19 cellular contexts compared by ENCODE assay signal in the genomic region with DNA sequence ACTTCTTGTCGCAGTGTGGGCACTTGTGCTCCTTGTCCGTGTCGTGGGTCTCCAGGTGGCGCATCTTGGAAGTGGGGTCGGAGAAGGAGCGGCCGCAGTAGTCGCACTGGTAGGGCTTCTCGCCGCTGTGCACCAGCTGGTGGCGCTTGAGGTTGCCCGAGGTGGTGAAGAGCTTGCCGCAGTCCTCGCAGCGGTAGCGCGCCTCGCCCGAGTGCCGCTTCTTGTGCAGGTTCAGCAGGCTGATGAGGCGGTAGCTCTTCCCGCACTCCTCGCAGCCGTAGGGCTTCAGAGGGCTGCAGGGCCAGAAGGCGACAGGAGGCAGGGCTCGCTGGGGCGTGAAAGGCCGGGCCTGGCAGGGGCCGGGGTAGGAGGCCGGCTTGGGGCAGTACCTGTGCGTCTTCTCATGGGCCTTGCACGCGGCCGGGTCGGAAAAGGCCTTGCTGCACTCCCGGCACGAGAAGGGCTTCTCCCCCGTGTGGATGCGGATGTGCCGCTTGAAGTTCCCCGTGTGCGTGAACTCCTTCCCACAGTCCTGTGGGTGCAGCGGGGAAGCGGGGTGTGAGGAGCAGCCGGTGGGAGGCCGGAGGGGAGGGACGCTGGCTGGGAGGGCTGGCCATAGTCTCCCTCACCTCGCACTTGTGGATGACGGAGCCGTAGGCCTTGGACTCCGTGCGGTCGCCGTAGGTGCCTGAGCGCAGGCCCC. TPM values are rescaled to one million over a fixed set of nuclear protein-coding genes. Genes with fewer than 3 reads are reported as not detected.
DNase-seq lines count a peak whose midpoint lies in the region; ATAC-seq, FAIRE-seq and TF ChIP-seq lines count a peak whose summit lies in the region.
"Had no signal": no experiment of that assay in that cellular context is flagged by ENCODE, and none has a peak within 500 bp of the region (broad histone marks: within the 10 kb centered on the region; RNA-seq: fewer than 3 reads in every experiment).

No MANE protein-coding gene starts in this region.

- no TSS peak for BruUV-seq in HepG2 (replicated peaks; lab: Mats Ljungman, UMichigan)

- no peaks in the 10 kb centered on the region for H3K27me3 Mint-ChIP-seq in activated naive CD4-positive, alpha-beta T cell treated with anti-CD3 and anti-CD28 coated beads for 36 hours (ENCODE audit: low read depth)
- no peaks in the 10 kb centered on the region for H3K27me3 Mint-ChIP-seq in astrocyte (ENCODE audit: low read depth, unreplicated experiment)
- H3K27me3 Mint-ChIP-seq in stimulated activated naive B cell treated with anti-CD40 and anti-IgM and Interleukin-4, amounts not matched to agents 10 μg/mL and 1 μg/mL and 100 μg/mL, for 72 hours, result no peaks in the 10 kb centered on the region

- in situ Hi-C loops in HepG2 (cut with HindIII; ENCODE audit: extremely low pct_ligation_motif_present, low pct_unique_long_range_greater_than_20kb) (no loop called here), HAP-1 (cut with MboI; ENCODE audit: low sequenced_read_pairs) (no loop called here)

- H3K9me3 ChIP-seq in astrocyte (ENCODE audit: insufficient read depth, low read depth, low read length), result no peaks in the 10 kb centered on the region
- H3K9me3 ChIP-seq in HepG2 (ENCODE audit: low read length), result no peaks in the 10 kb centered on the region
- no peaks in the 10 kb centered on the region for H3K9me3 ChIP-seq in uterus
- H3K9me3 ChIP-seq in HAP-1, result no peaks in the 10 kb centered on the region
- H3K9me3 ChIP-seq: A549 had no signal

- no peak overlapping the region for H3K4me3 Mint-ChIP-seq in activated naive CD4-positive, alpha-beta T cell treated with anti-CD3 and anti-CD28 coated beads for 36 hours
- H3K4me3 Mint-ChIP-seq in astrocyte (ENCODE audit: unreplicated experiment), result no peak overlapping the region
- no peak overlapping the region for H3K4me3 Mint-ChIP-seq in stimulated activated naive B cell treated with anti-CD40 and anti-IgM and Interleukin-4, amounts not matched to agents 10 μg/mL and 1 μg/mL and 100 μg/mL, for 72 hours

- H3K4me1 Mint-ChIP-seq in activated naive CD4-positive, alpha-beta T cell treated with anti-CD3 and anti-CD28 coated beads for 36 hours (ENCODE audit: low read depth), result peaks cover 21% of the 10 kb centered on the region
- H3K4me1 Mint-ChIP-seq in astrocyte (ENCODE audit: low read depth, unreplicated experiment), result peaks cover 16% of the 10 kb centered on the region
- peaks cover 26 to 36% of the 10 kb centered on the region in 2 donors for H3K4me1 Mint-ChIP-seq in stimulated activated naive B cell treated with anti-CD40 and anti-IgM and Interleukin-4, amounts not matched to agents 10 μg/mL and 1 μg/mL and 100 μg/mL, for 72 hours

- H3K27me3 ChIP-seq in astrocyte (ENCODE audit: insufficient read depth, low read length) (no peaks in the 10 kb centered on the region), HepG2 (ENCODE audit: control insufficient read depth in 1 of 2, insufficient read depth in 2 of 2, low read length in 2 of 2) (no peaks in the 10 kb centered on the region), uterus (no peaks in the 10 kb centered on the region), HAP-1 (ENCODE audit: low read depth) (no peaks in the 10 kb centered on the region)

- H3K9ac ChIP-seq in astrocyte (ENCODE audit: low read length) (no peak overlapping the region), HepG2 (ENCODE audit: insufficient read depth, low read depth, low read length) (no peak overlapping the region)

- DNase-seq in activated naive CD4-positive, alpha-beta T cell treated with anti-CD3 and anti-CD28 coated beads for 36 hours, result peak; percentile 3
- DNase-seq in activated naive CD4-positive, alpha-beta T cell (lab: John Stamatoyannopoulos, UW), result no peak
- DNase-seq in astrocyte (ENCODE audit: low read depth) (no peak), HepG2 (ENCODE audit: low spot score) (no peak), uterus (peak; percentile 16 to 22), HAP-1 (ENCODE audit: low spot score in 2 of 2) (no peak), NCI-H1694 (lab: John Stamatoyannopoulos, UW) (no peak)
- no peak for DNase-seq in stimulated activated naive B cell treated with anti-CD40 and anti-IgM and Interleukin-4, amounts not matched to agents 10 μg/mL and 1 μg/mL and 100 μg/mL, for 72 hours
- DNase-seq: C1 segment of cervical spinal cord, EL, HCEC 1CT, NCI-H1105, NCI-H1694 treated with DMSO at 0.1 percent for 48 hours, NCI-H2107, NCI-H226, NCI-H524 treated with DMSO at 0.1 percent for 48 hours had no signal

- CTCF ChIA-PET in activated naive CD4-positive, alpha-beta T cell treated with anti-CD3 and anti-CD28 coated beads for 36 hours (lab: Charles Lee), result no interaction called here
- CTCF ChIA-PET in HepG2 (lab: Yijun Ruan, JAX; ENCODE audit: low intra/inter-chr PET ratio, low total read pairs), result no interaction called here

- TF ChIP-seq RAD21 in HepG2 (CRISPR knock-in tag; IDR thresholded peaks at IDR 0.05), result no peak

- intact Hi-C loops in activated naive CD4-positive, alpha-beta T cell treated with anti-CD3 and anti-CD28 coated beads for 36 hours (cut with micrococcal nuclease), result no loop called here
- intact Hi-C loops in HepG2 (cut with micrococcal nuclease; ENCODE audit: unreplicated experiment), result no loop called here
- intact Hi-C loops in uterus (cut with DNase I; ENCODE audit: low total_unique reads), result no loop called here

- WGBS in HepG2 (ENCODE audit: low lambda C conversion rate), result 98% methylated on average over 35 of the region's 55 CpGs

- TF ChIP-seq EP300 in HepG2 (IDR thresholded peaks at IDR 0.05; ENCODE audit: low read depth in 2 of 2, low read length in 2 of 2) (no peak), HepG2 (CRISPR knock-in tag; IDR thresholded peaks at IDR 0.05; ENCODE audit: borderline replicate concordance) (no peak)

- no peak overlapping the region for H3K27ac Mint-ChIP-seq in activated naive CD4-positive, alpha-beta T cell treated with anti-CD3 and anti-CD28 coated beads for 36 hours
- peak overlapping the region; percentile 7 for H3K27ac Mint-ChIP-seq in astrocyte (ENCODE audit: unreplicated experiment)
- no peak overlapping the region for H3K27ac Mint-ChIP-seq in stimulated activated naive B cell treated with anti-CD40 and anti-IgM and Interleukin-4, amounts not matched to agents 10 μg/mL and 1 μg/mL and 100 μg/mL, for 72 hours

- peaks cover 9% of the 10 kb centered on the region for H3K36me3 Mint-ChIP-seq in activated naive CD4-positive, alpha-beta T cell treated with anti-CD3 and anti-CD28 coated beads for 36 hours (ENCODE audit: low read depth)
- H3K36me3 Mint-ChIP-seq in astrocyte (ENCODE audit: low read depth, unreplicated experiment), result peaks cover 11% of the 10 kb centered on the region
- peaks cover 42 to 50% of the 10 kb centered on the region in 2 donors for H3K36me3 Mint-ChIP-seq in stimulated activated naive B cell treated with anti-CD40 and anti-IgM and Interleukin-4, amounts not matched to agents 10 μg/mL and 1 μg/mL and 100 μg/mL, for 72 hours

- H3K4me2 ChIP-seq in astrocyte (ENCODE audit: low read length), result no peak overlapping the region
- no peak overlapping the region for H3K4me2 ChIP-seq in HepG2 (ENCODE audit: low read depth, low read length)
- H3K4me2 ChIP-seq: A549 had no signal

- no peak overlapping the region for H3K4me3 ChIP-seq in astrocyte (ENCODE audit: insufficient read depth, low read depth, low read length)
- no peak overlapping the region for H3K4me3 ChIP-seq in HepG2 (replicated peaks in 1 of 3; ENCODE audit: insufficient read depth in 1 of 3, low read depth in 2 of 3, low read length in 3 of 3)
- H3K4me3 ChIP-seq in uterus, result no peak overlapping the region
- no peak overlapping the region for H3K4me3 ChIP-seq in HAP-1
- H3K4me3 ChIP-seq: A549 had no signal

- POLR2A ChIA-PET in HepG2 (lab: Yijun Ruan, JAX), result no interaction called here

- ATAC-seq in HepG2, result no peak
- no peak for ATAC-seq in stimulated activated naive B cell treated with anti-CD40 and anti-IgM and Interleukin-4, amounts not matched to agents 10 μg/mL and 1 μg/mL and 100 μg/mL, for 72 hours (replicated peaks)
- ATAC-seq: A549 had no signal

- H3K9me3 Mint-ChIP-seq in activated naive CD4-positive, alpha-beta T cell treated with anti-CD3 and anti-CD28 coated beads for 36 hours, result no peaks in the 10 kb centered on the region
- no peaks in the 10 kb centered on the region for H3K9me3 Mint-ChIP-seq in astrocyte (ENCODE audit: unreplicated experiment)
- H3K9me3 Mint-ChIP-seq in stimulated activated naive B cell treated with anti-CD40 and anti-IgM and Interleukin-4, amounts not matched to agents 10 μg/mL and 1 μg/mL and 100 μg/mL, for 72 hours, result no peaks in the 10 kb centered on the region

- FAIRE-seq in astrocyte (lab: Jason Lieb, UNC) (no peak), HepG2 (lab: Jason Lieb, UNC) (no peak)
- FAIRE-seq: A549 had no signal

- TF ChIP-seq POLR2A in HepG2 (IDR thresholded peaks at IDR 0.05; ENCODE audit: insufficient read depth in 1 of 2, low read depth in 2 of 2, low read length in 2 of 2) (no peak), uterus (IDR thresholded peaks at IDR 0.05) (no peak)

- H3K79me2 ChIP-seq in astrocyte (ENCODE audit: insufficient read depth, low read length), result peaks cover 48% of the 10 kb centered on the region
- H3K79me2 ChIP-seq in HepG2 (ENCODE audit: insufficient read depth, low read length), result no peaks in the 10 kb centered on the region

- H2AFZ ChIP-seq in astrocyte (ENCODE audit: low read depth, low read length) (no peak overlapping the region), HepG2 (ENCODE audit: low read length) (no peak overlapping the region)

- peaks cover 21% of the 10 kb centered on the region for H3K4me1 ChIP-seq in astrocyte (ENCODE audit: insufficient read depth, low read length)
- H3K4me1 ChIP-seq in HepG2 (ENCODE audit: insufficient read depth, low read length), result peaks cover 8% of the 10 kb centered on the region
- H3K4me1 ChIP-seq in uterus, result no peaks in the 10 kb centered on the region
- no peaks in the 10 kb centered on the region for H3K4me1 ChIP-seq in HAP-1

- TF ChIP-seq CTCF in astrocyte (IDR thresholded peaks at IDR 0.05; ENCODE audit: insufficient read depth, low read depth, low read length) (no peak), HepG2 (CRISPR knock-in tag; IDR thresholded peaks at IDR 0.05) (no peak), uterus (IDR thresholded peaks at IDR 0.05) (no peak)

- no peak overlapping the region for H3K27ac ChIP-seq in astrocyte (ENCODE audit: low read depth, low read length)
- no peak overlapping the region for H3K27ac ChIP-seq in HepG2 (ENCODE audit: extremely low read length, insufficient read depth, low read length)
- no peak overlapping the region for H3K27ac ChIP-seq in uterus
- H3K27ac ChIP-seq: A549 had no signal

- H3K36me3 ChIP-seq in astrocyte (ENCODE audit: insufficient read depth, low read length) (peaks cover 24% of the 10 kb centered on the region), HepG2 (replicated peaks in 1 of 2; ENCODE audit: control insufficient read depth in 1 of 2, insufficient read depth in 2 of 2, low read length in 2 of 2) (peaks cover 31 to 75% of the 10 kb centered on the region in 2 experiments; a peak in 4 of 5 replicates), uterus (no peaks in the 10 kb centered on the region), HAP-1 (replicated peaks) (peaks cover 62% of the 10 kb centered on the region)

- peaks cover 54% of the 10 kb centered on the region for H4K20me1 ChIP-seq in astrocyte (ENCODE audit: insufficient read depth, low read length)
- H4K20me1 ChIP-seq in HepG2 (ENCODE audit: insufficient read depth, low read length), result peaks cover 3% of the 10 kb centered on the region; the same call in 1 of the 2 replicates

RNA-seq across cellular contexts. Expression of a gene that starts 31.4 kb away (rescaled TPM):
- 10 to 100 TPM; 34.8 to 37.5 TPM for total RNA-seq in activated naive CD4-positive, alpha-beta T cell treated with anti-CD3 and anti-CD28 coated beads for 36 hours
- total RNA-seq in astrocyte (28.1 and 28.8 TPM in 2 replicates), HepG2 (2016; rRNA removed; fragmentation: Illumina TruSeq; extraction: Trizol) (10.1 and 16.7 TPM in 2 replicates), uterus (100 to 1,000 TPM in 1 of 4 donors, 10 to 100 TPM in 3; 21.3 to 120 (median 70.0) TPM)
- 7.6 and 9.2 TPM in 2 replicates for total RNA-seq in HepG2 (2016; cell fraction: cytosol; rRNA removed; fragmentation: Illumina TruSeq; extraction: Trizol; ENCODE audit: low read depth)
- 11.2 and 19.1 TPM in 2 replicates for total RNA-seq in HepG2 (2016; cell fraction: insoluble cytoplasmic fraction; rRNA removed; fragmentation: Illumina TruSeq; extraction: Trizol)
- 9.9 and 11.1 TPM in 2 replicates for total RNA-seq in HepG2 (2016; cell fraction: membrane; rRNA removed; fragmentation: Illumina TruSeq; extraction: Trizol)
- total RNA-seq in HepG2 (2016; cell fraction: nucleus; rRNA removed; fragmentation: Illumina TruSeq; extraction: Trizol), result 17.0 and 18.5 TPM in 2 replicates
- 17.0 and 21.0 TPM in 2 replicates for polyA plus RNA-seq in HepG2 (2011; rRNA removed)
- polyA plus RNA-seq in HepG2 (2011; cell fraction: cytosol; rRNA removed), result 10.1 and 18.8 TPM in 2 replicates
- 96.3 and 129 TPM in 2 replicates for polyA plus RNA-seq in HepG2 (2011; cell fraction: nucleus; rRNA removed)
- 7.7 and 12.7 TPM in 2 replicates for polyA plus RNA-seq in HepG2 (2012)
- 3.5 and 3.6 TPM in 2 replicates for polyA plus RNA-seq in HepG2 (2016; cell fraction: cytosol; fragmentation: Illumina TruSeq; extraction: Trizol; ENCODE audit: low read depth)
- polyA plus RNA-seq in HepG2 (2016; cell fraction: insoluble cytoplasmic fraction; fragmentation: Illumina TruSeq; extraction: Trizol; ENCODE audit: low read depth), result 11.1 and 12.0 TPM in 2 replicates
- 6.7 and 7.4 TPM in 2 replicates for polyA plus RNA-seq in HepG2 (2016; cell fraction: membrane; fragmentation: Illumina TruSeq; extraction: Trizol; ENCODE audit: low read depth)
- polyA plus RNA-seq in HepG2 (2016; cell fraction: nucleus; fragmentation: Illumina TruSeq; extraction: Trizol; ENCODE audit: insufficient read depth, low read depth), result 36.9 and 37.2 TPM in 2 replicates
- polyA minus RNA-seq in HepG2 (2011; rRNA and poly(A)+ RNA removed; ENCODE audit: low replicate concordance), result 46.0 and 46.5 TPM in 2 replicates
- 6.1 and 9.8 TPM in 2 replicates for polyA minus RNA-seq in HepG2 (2011; cell fraction: cytosol; rRNA and poly(A)+ RNA removed)
- polyA minus RNA-seq in HepG2 (2011; cell fraction: nucleus; rRNA and poly(A)+ RNA removed), result 14.4 and 22.9 TPM in 2 replicates

RNA-seq across cellular contexts. Expression of a gene that starts 59.6 kb away (rescaled TPM):
- total RNA-seq in activated naive CD4-positive, alpha-beta T cell treated with anti-CD3 and anti-CD28 coated beads for 36 hours, result not detected
- not detected in 2 replicates for total RNA-seq in astrocyte
- total RNA-seq in HepG2 (2016; rRNA removed; fragmentation: Illumina TruSeq; extraction: Trizol), result 3.5 and 4.0 TPM in 2 replicates
- total RNA-seq in HepG2 (2016; cell fraction: cytosol; rRNA removed; fragmentation: Illumina TruSeq; extraction: Trizol; ENCODE audit: low read depth), result 1.8 and 2.0 TPM in 2 replicates
- total RNA-seq in HepG2 (2016; cell fraction: insoluble cytoplasmic fraction; rRNA removed; fragmentation: Illumina TruSeq; extraction: Trizol), result 3.9 and 4.6 TPM in 2 replicates
- total RNA-seq in HepG2 (2016; cell fraction: membrane; rRNA removed; fragmentation: Illumina TruSeq; extraction: Trizol), result 2.3 and 2.5 TPM in 2 replicates
- total RNA-seq in HepG2 (2016; cell fraction: nucleus; rRNA removed; fragmentation: Illumina TruSeq; extraction: Trizol), result 2.1 and 2.3 TPM in 2 replicates
- 10.5 and 12.8 TPM in 2 replicates for polyA plus RNA-seq in HepG2 (2011; rRNA removed)
- 6.1 and 9.4 TPM in 2 replicates for polyA plus RNA-seq in HepG2 (2011; cell fraction: cytosol; rRNA removed)
- 6.1 and 6.7 TPM in 2 replicates for polyA plus RNA-seq in HepG2 (2011; cell fraction: nucleus; rRNA removed)
- 5.5 and 6.6 TPM in 2 replicates for polyA plus RNA-seq in HepG2 (2012)
- 1.3 and 1.6 TPM in 2 replicates for polyA plus RNA-seq in HepG2 (2016; cell fraction: cytosol; fragmentation: Illumina TruSeq; extraction: Trizol; ENCODE audit: low read depth)
- 4.9 and 5.4 TPM in 2 replicates for polyA plus RNA-seq in HepG2 (2016; cell fraction: insoluble cytoplasmic fraction; fragmentation: Illumina TruSeq; extraction: Trizol; ENCODE audit: low read depth)
- 1.8 TPM in 2 replicates for polyA plus RNA-seq in HepG2 (2016; cell fraction: membrane; fragmentation: Illumina TruSeq; extraction: Trizol; ENCODE audit: low read depth)
- polyA plus RNA-seq in HepG2 (2016; cell fraction: nucleus; fragmentation: Illumina TruSeq; extraction: Trizol; ENCODE audit: insufficient read depth, low read depth), result 2.9 and 3.2 TPM in 2 replicates
- 14.4 TPM in 1 of 2 replicates, not detected in the other for polyA minus RNA-seq in HepG2 (2011; rRNA and poly(A)+ RNA removed; ENCODE audit: low replicate concordance)
- polyA minus RNA-seq in HepG2 (2011; cell fraction: cytosol; rRNA and poly(A)+ RNA removed), result 4.5 and 6.6 TPM in 2 replicates
- polyA minus RNA-seq in HepG2 (2011; cell fraction: nucleus; rRNA and poly(A)+ RNA removed), result 11.3 and 12.3 TPM in 2 replicates
- total RNA-seq in uterus, result not detected
- total RNA-seq: MCF 10A, SK-MEL-5 had no signal
- polyA plus RNA-seq: A549 had no signal

Comparison
In these comparisons a context has a peak if more than half of its experiments do, and no peak if none do; other contexts are left out.
1. DNase-seq: peak in activated naive CD4-positive, alpha-beta T cell treated with anti-CD3 and anti-CD28 coated beads for 36 hours (single experiment) and uterus (2 of 2); none in activated naive CD4-positive, alpha-beta T cell (0 of 4), astrocyte (single experiment), HepG2 (single experiment), HAP-1 (0 of 2), NCI-H1694 (single experiment) and stimulated activated naive B cell treated with anti-CD40 and anti-IgM and Interleukin-4, amounts not matched to agents 10 μg/mL and 1 μg/mL and 100 μg/mL, for 72 hours (single experiment).